Comparison of ENCODE assay signal across 10 cellular contexts in genomic region chr22:42645341-42645937, GRCh38. TPM values are rescaled to one million over a fixed set of nuclear protein-coding genes. Genes with fewer than 3 reads are reported as not detected.
DNase-seq lines count a peak whose midpoint lies in the region; TF ChIP-seq lines count a peak whose summit lies in the region.
"Had no signal": no experiment of that assay in that cellular context is flagged by ENCODE, and none has a peak within 500 bp of the region (broad histone marks: within the 10 kb centered on the region; RNA-seq: fewer than 3 reads in every experiment).

No MANE protein-coding gene starts in this region.

- no peaks in the 10 kb centered on the region for H3K36me3 Mint-ChIP-seq in activated CD4-positive, alpha-beta memory T cell treated with anti-CD3 and anti-CD28 coated beads for 36 hours
- H3K36me3 Mint-ChIP-seq: T-cell had no signal

- H3K4me1 ChIP-seq in OCI-LY7 (ENCODE audit: insufficient read depth, low read length, poor library complexity, severe bottlenecking): peaks cover 33% of the 10 kb centered on the region
- peaks cover 18 to 83% (median 73%) of the 10 kb centered on the region in 4 donors for H3K4me1 ChIP-seq in tibial artery

- CTCF ChIA-PET in OCI-LY7 (lab: Charles Lee; ENCODE audit: unreplicated experiment): no interaction called here
- CTCF ChIA-PET in activated CD4-positive, alpha-beta memory T cell treated with anti-CD3 and anti-CD28 coated beads for 36 hours (lab: Charles Lee): no interaction called here

- no peaks in the 10 kb centered on the region for H3K9me2 ChIP-seq in OCI-LY7 (ENCODE audit: insufficient read depth, low read length)

- H3K79me2 ChIP-seq in OCI-LY7 (ENCODE audit: insufficient read depth, low read depth, low read length): peaks cover 30% of the 10 kb centered on the region; the same call in 1 of the 2 replicates

- intact Hi-C loops in OCI-LY7 (cut with micrococcal nuclease; ENCODE audit: unreplicated experiment): no loop called here
- intact Hi-C loops in tibial artery (cut with DNase I; ENCODE audit: low total_unique reads): no loop called here
- intact Hi-C loops in activated CD4-positive, alpha-beta memory T cell treated with anti-CD3 and anti-CD28 coated beads for 36 hours (cut with micrococcal nuclease): no loop called here

- H3K36me3 ChIP-seq in OCI-LY7 (ENCODE audit: insufficient read depth, low read length) (no peaks in the 10 kb centered on the region), tibial artery (no peaks in the 10 kb centered on the region)

- no peaks in the 10 kb centered on the region for H3K9me3 Mint-ChIP-seq in activated CD4-positive, alpha-beta memory T cell treated with anti-CD3 and anti-CD28 coated beads for 36 hours
- H3K9me3 Mint-ChIP-seq: activated naive CD8-positive, alpha-beta T cell treated with anti-CD3 and anti-CD28 coated beads for 36 hours; T-cell had no signal

- no peaks in the 10 kb centered on the region for H3K27me3 Mint-ChIP-seq in activated CD4-positive, alpha-beta memory T cell treated with anti-CD3 and anti-CD28 coated beads for 36 hours
- H3K27me3 Mint-ChIP-seq: activated naive CD8-positive, alpha-beta T cell treated with anti-CD3 and anti-CD28 coated beads for 36 hours; T-cell had no signal

- H3K4me3 ChIP-seq in OCI-LY7 (ENCODE audit: low read depth, low read length, poor library complexity, severe bottlenecking) (no peak overlapping the region), tibial artery (peak overlapping the region; percentile 99)

- DNase-seq in OCI-LY7 (ENCODE audit: low spot score) (no peak), dermis blood vessel endothelial cell (peak; percentile 36), midbrain (lab: John Stamatoyannopoulos, UW) (peak; percentile 44), tibial artery (no peak), activated gamma-delta T cell (lab: John Stamatoyannopoulos, UW) (no peak), SW480 (ENCODE audit: low spot score) (no peak)
- no peak for DNase-seq in activated CD4-positive, alpha-beta memory T cell treated with anti-CD3 and anti-CD28 coated beads for 36 hours
- DNase-seq: activated naive CD8-positive, alpha-beta T cell treated with anti-CD3 and anti-CD28 coated beads for 36 hours; T-cell had no signal

- POLR2A ChIA-PET in OCI-LY7 (lab: Charles Lee): no interaction called here
- POLR2A ChIA-PET in activated CD4-positive, alpha-beta memory T cell treated with anti-CD3 and anti-CD28 coated beads for 36 hours (lab: Charles Lee): interaction anchor here (5.7 kb wide), 1 partner anchor 31 kb away, joined by 45 read pairs; the partner anchor contains the start of gene POLDIP3

- H3K4me1 Mint-ChIP-seq in activated CD4-positive, alpha-beta memory T cell treated with anti-CD3 and anti-CD28 coated beads for 36 hours (ENCODE audit: low read depth): peaks cover 22% of the 10 kb centered on the region

- no peak overlapping the region for H3K27ac Mint-ChIP-seq in activated CD4-positive, alpha-beta memory T cell treated with anti-CD3 and anti-CD28 coated beads for 36 hours
- H3K27ac Mint-ChIP-seq: activated naive CD8-positive, alpha-beta T cell treated with anti-CD3 and anti-CD28 coated beads for 36 hours; T-cell had no signal

- H3K4me3 Mint-ChIP-seq in activated CD4-positive, alpha-beta memory T cell treated with anti-CD3 and anti-CD28 coated beads for 36 hours: no peak overlapping the region
- H3K4me3 Mint-ChIP-seq: activated naive CD8-positive, alpha-beta T cell treated with anti-CD3 and anti-CD28 coated beads for 36 hours; T-cell had no signal

- BruUV-seq in OCI-LY7 (replicated peaks; lab: Mats Ljungman, UMichigan): no TSS peak

- TF ChIP-seq CTCF in OCI-LY7 (conservative IDR thresholded peaks at IDR 0.05; ENCODE audit: low read length) (no peak), tibial artery (IDR thresholded peaks at IDR 0.05) (no peak)

- no peak overlapping the region for H2AFZ ChIP-seq in OCI-LY7 (ENCODE audit: low read length)

- H3K4me2 ChIP-seq in OCI-LY7 (ENCODE audit: low read length): peak overlapping the region; percentile 37; the same call in 1 of the 2 replicates

- no peaks in the 10 kb centered on the region for H3K9me3 ChIP-seq in OCI-LY7 (ENCODE audit: low read length)
- H3K9me3 ChIP-seq in tibial artery: no peaks in the 10 kb centered on the region

- peaks cover 6% of the 10 kb centered on the region; the same call in 1 of the 2 replicates for H4K20me1 ChIP-seq in OCI-LY7 (ENCODE audit: insufficient read depth, low read length)

- no peaks in the 10 kb centered on the region for H3K27me3 ChIP-seq in tibial artery

- H3K27ac ChIP-seq in OCI-LY7 (ENCODE audit: low read depth, low read length, poor library complexity, severe bottlenecking) (no peak overlapping the region), tibial artery (peak overlapping the region; percentile 99 to 100)

RNA-seq across cellular contexts. Expression of gene CYB5R3, which starts 3.8 kb away (rescaled TPM):
- 28.5 and 38.0 TPM in 2 replicates for total RNA-seq in OCI-LY7 (2014; rRNA removed; shearing (Covaris generic))
- total RNA-seq in OCI-LY7 (2022) (68.9 and 74.7 TPM in 2 replicates), dermis blood vessel endothelial cell (139 and 192 TPM in 2 replicates)
- total RNA-seq in activated CD4-positive, alpha-beta memory T cell treated with anti-CD3 and anti-CD28 coated beads for 36 hours: 10 to 100 TPM; 73.7 to 77.6 TPM

RNA-seq across cellular contexts. Expression of gene ATP5MGL, which starts 5.0 kb away (rescaled TPM):
- total RNA-seq in OCI-LY7 (2014; rRNA removed; shearing (Covaris generic)): 0.92 and 0.93 TPM in 2 replicates
- total RNA-seq in OCI-LY7 (2022): 1.1 and 1.8 TPM in 2 replicates
- total RNA-seq in dermis blood vessel endothelial cell: 0.47 TPM in 1 of 2 replicates, not detected in the other
- under 1 TPM; 0.38 to 0.51 TPM for total RNA-seq in activated CD4-positive, alpha-beta memory T cell treated with anti-CD3 and anti-CD28 coated beads for 36 hours
- total RNA-seq: M059J had no signal

RNA-seq across cellular contexts. Expression of gene POLDIP3, which starts 30.8 kb away (rescaled TPM):
- total RNA-seq in OCI-LY7 (2014; rRNA removed; shearing (Covaris generic)): 52.7 and 70.7 TPM in 2 replicates
- total RNA-seq in OCI-LY7 (2022): 73.5 and 74.1 TPM in 2 replicates
- total RNA-seq in dermis blood vessel endothelial cell: 27.9 and 43.3 TPM in 2 replicates
- total RNA-seq in activated CD4-positive, alpha-beta memory T cell treated with anti-CD3 and anti-CD28 coated beads for 36 hours: 10 to 100 TPM; 64.6 to 75.3 TPM

Comparison
In these comparisons a context has a peak if more than half of its experiments do, and no peak if none do; other contexts are left out.
1. DNase-seq: peak in dermis blood vessel endothelial cell (single experiment) and midbrain (single experiment); none in OCI-LY7 (single experiment), tibial artery (0 of 2), activated gamma-delta T cell (single experiment), SW480 (single experiment) and activated CD4-positive, alpha-beta memory T cell treated with anti-CD3 and anti-CD28 coated beads for 36 hours (single experiment).